Comparison of ENCODE assay signal across 8 cellular contexts in the genomic region with DNA sequence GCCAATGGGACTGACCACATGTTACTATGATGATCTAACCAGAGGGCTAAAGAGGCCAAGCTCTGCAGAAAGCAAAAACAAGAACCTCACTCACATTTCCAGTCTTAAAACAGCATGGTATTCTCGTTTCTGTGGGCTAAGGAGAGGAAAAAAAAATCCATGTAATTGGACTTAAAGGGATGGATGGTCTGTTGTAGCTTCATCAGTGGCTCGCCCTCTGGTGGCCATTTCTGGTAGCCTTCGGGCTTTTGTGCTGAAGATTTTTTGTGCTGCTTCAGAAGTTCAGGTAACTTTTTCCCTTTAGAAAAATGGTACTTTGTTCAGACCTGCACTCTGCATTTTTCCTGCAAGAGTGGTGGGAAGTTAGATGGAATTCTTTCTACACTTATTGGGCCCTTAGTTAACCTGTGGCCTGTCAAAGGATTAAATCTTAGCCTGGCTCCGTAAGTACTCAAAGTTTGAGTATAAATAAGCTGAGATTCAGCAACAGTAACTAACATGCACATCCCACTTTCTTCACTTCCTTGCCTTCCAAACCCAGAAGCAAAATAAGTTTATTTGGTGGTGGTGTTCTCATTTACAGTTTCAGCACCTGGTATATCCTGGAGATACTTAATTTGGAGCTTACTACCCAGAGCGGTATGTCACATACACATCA. TPM values are rescaled to one million over a fixed set of nuclear protein-coding genes. Genes with fewer than 3 reads are reported as not detected.
DNase-seq lines count a peak whose midpoint lies in the region; ATAC-seq and TF ChIP-seq lines count a peak whose summit lies in the region.

No MANE protein-coding gene starts in this region.

- no peaks in the 10 kb centered on the region for H3K9me3 ChIP-seq in OCI-LY1 (ENCODE audit: low read length)

- no peak overlapping the region for H3K4me2 ChIP-seq in OCI-LY1 (ENCODE audit: low read length)

- H3K9me2 ChIP-seq in OCI-LY1 (ENCODE audit: low read depth, low read length): no peaks in the 10 kb centered on the region

- peak; percentile 92 for TF ChIP-seq CTCF in OCI-LY1 (IDR thresholded peaks at IDR 0.05; ENCODE audit: low read length)
- TF ChIP-seq CTCF in neural crest cell (conservative IDR thresholded peaks at IDR 0.05): peak; percentile 89

- H3K27ac Mint-ChIP-seq in neural crest cell (ENCODE audit: unreplicated experiment): no peak overlapping the region

- no peaks in the 10 kb centered on the region for H3K27me3 ChIP-seq in OCI-LY1 (ENCODE audit: insufficient read depth, low read length)

- peak; percentile 76 for DNase-seq in AG08395 (ENCODE audit: low spot score)
- peak; percentile 24 for DNase-seq in GM19238 (ENCODE audit: insufficient read length, low spot score)
- DNase-seq in activated T-cell treated with anti-CD3 and anti-CD28 coated beads, Interleukin-2, amount 50 U/mL, for 1 hour: peak; percentile 67
- DNase-seq in fibroblast of gingiva (ENCODE audit: low read depth): peak; percentile 52
- DNase-seq in neural crest cell (ENCODE audit: low read depth, low spot score): peak; percentile 75
- peak; percentile 89 for DNase-seq in superior temporal gyrus (ENCODE audit: extremely low spot score)

- H3K9me3 Mint-ChIP-seq in neural crest cell: no peaks in the 10 kb centered on the region

- no peak overlapping the region for H3K9ac ChIP-seq in OCI-LY1 (ENCODE audit: low read length)

- H3K36me3 ChIP-seq in OCI-LY1 (ENCODE audit: insufficient read depth, low read length): peaks cover 38% of the 10 kb centered on the region

- H3K27ac ChIP-seq in OCI-LY1 (ENCODE audit: low read depth, low read length, poor library complexity, severe bottlenecking): no peak overlapping the region

- H3K36me3 Mint-ChIP-seq in neural crest cell (ENCODE audit: low read depth): no peaks in the 10 kb centered on the region

- no peaks in the 10 kb centered on the region for H3K27me3 Mint-ChIP-seq in neural crest cell (ENCODE audit: low read depth)

- H3K79me2 ChIP-seq in OCI-LY1 (ENCODE audit: insufficient read depth, low read length): no peaks in the 10 kb centered on the region

- no peak for ATAC-seq in GM18517 (IDR thresholded peaks at IDR 0.05; ENCODE audit: unreplicated experiment)

- no peak overlapping the region for H3K4me3 Mint-ChIP-seq in neural crest cell

- no peaks in the 10 kb centered on the region for H4K20me1 ChIP-seq in OCI-LY1 (ENCODE audit: insufficient read depth, low read length)

- H3K4me1 Mint-ChIP-seq in neural crest cell: no peaks in the 10 kb centered on the region

- H3K4me1 ChIP-seq in OCI-LY1 (ENCODE audit: insufficient read depth, low read length, severe bottlenecking): no peaks in the 10 kb centered on the region

- no peaks in the 10 kb centered on the region for H3F3A ChIP-seq in OCI-LY1 (ENCODE audit: insufficient read depth, low read length)

- no peak overlapping the region for H3K4me3 ChIP-seq in OCI-LY1 (ENCODE audit: low read depth, low read length, poor library complexity, severe bottlenecking)

- no peak overlapping the region for H2AFZ ChIP-seq in OCI-LY1 (ENCODE audit: low read length)

RNA-seq across cellular contexts. Expression of a gene that starts 22.3 kb away (rescaled TPM):
- total RNA-seq in neural crest cell: 9.5 and 10.6 TPM in 2 replicates

RNA-seq across cellular contexts. Expression of a gene that starts 54.7 kb away (rescaled TPM):
- total RNA-seq in neural crest cell: 1.3 TPM in 2 replicates

Comparison
In these comparisons a context has a peak if more than half of its experiments do, and no peak if none do; other contexts are left out.
1. DNase-seq: peak in every context shown above with its lines; median percentile 89 in superior temporal gyrus; 76 in AG08395; 75 in neural crest cell; 67 in activated T-cell treated with anti-CD3 and anti-CD28 coated beads, Interleukin-2, amount 50 U/mL, for 1 hour; 52 in fibroblast of gingiva; 24 in GM19238.